In genomic region chr2:10885479-10885863, GRCh38 we compare ENCODE assay signal across 1 cellular context.
TF ChIP-seq lines count a peak whose summit lies in the region.

No MANE protein-coding gene starts in this region.

TF ChIP-seq in GM23338, 12 proteins besides CTCF, POLR2A, EP300 and RAD21 (continued from another document):
- TF ChIP-seq ZNF462 (CRISPR knock-in tag; IDR thresholded peaks at IDR 0.05), result no peak
